8 cellular contexts compared by ENCODE assay signal in genomic region chr3:154121236-154122095, GRCh38. TPM values are rescaled to one million over a fixed set of nuclear protein-coding genes. Genes with fewer than 3 reads are reported as not detected.
A peak's percentile ranks its signal among the peaks of the same experiment; 100 is the strongest.
DNase-seq lines count a peak whose midpoint lies in the region; ATAC-seq and TF ChIP-seq lines count a peak whose summit lies in the region.

Gene ARHGEF26 (plus strand): TSS chr3:154121390. CDS start chr3:154121993, 603 bp downstream.

- peaks cover 5% of the 10 kb centered on the region for H3K4me1 ChIP-seq in mucosa of stomach (ENCODE audit: control insufficient read depth, insufficient read depth, low read length)

- H3K9ac ChIP-seq in mucosa of stomach (ENCODE audit: low read length): peak within 1 kb of the TSS; percentile 70

- H3K36me3 ChIP-seq in mucosa of stomach (ENCODE audit: control insufficient read depth, insufficient read depth, low read length): no peaks in the 10 kb centered on the region

- peaks cover 7% of the 10 kb centered on the region for H3K27me3 ChIP-seq in mucosa of stomach (ENCODE audit: control insufficient read depth, insufficient read depth, low read length)

- H3K4me3 ChIP-seq in mucosa of stomach (ENCODE audit: low read length): peak within 1 kb of the TSS; percentile 61

- ATAC-seq in GM18873 (IDR thresholded peaks at IDR 0.05; ENCODE audit: low FRiP score, unreplicated experiment) (peak; percentile 63), HG03354 (IDR thresholded peaks at IDR 0.05; ENCODE audit: poor library complexity, severe bottlenecking, unreplicated experiment) (peak; percentile 74)

- no peak for TF ChIP-seq POLR2A in erythroblast (IDR thresholded peaks at IDR 0.05; ENCODE audit: low read length)

- DNase-seq in A172 (ENCODE audit: low spot score): peak; percentile 67
- peak; percentile 71 for DNase-seq in NCI-H82 treated with DMSO at 0.1 percent for 48 hours (lab: John Stamatoyannopoulos, UW; ENCODE audit: unreplicated experiment)
- peak; percentile 58 for DNase-seq in activated T-cell treated with anti-CD3 and anti-CD28 coated beads for 24 hours (ENCODE audit: low read depth)
- peak; percentile 75 to 87 for DNase-seq in erythroblast (lab: John Stamatoyannopoulos, UW)
- DNase-seq in stimulated activated CD8-positive, alpha-beta memory T cell treated with anti-CD3 and anti-CD28 coated beads, Interleukin-4, amount 100 ng/mL, for 4 hours (ENCODE audit: low read depth in 2 of 2, low spot score in 1 of 2): peak; percentile 55 to 67

- H3K9me3 ChIP-seq in mucosa of stomach (ENCODE audit: control insufficient read depth, low read length): no peaks in the 10 kb centered on the region

RNA-seq across cellular contexts. Expression of gene ARHGEF26, which starts in this region (rescaled TPM):
- total RNA-seq in A172 (2014; rRNA removed; shearing (Covaris generic)): 7.4 and 7.7 TPM in 2 replicates

Comparison
In these comparisons a context has a peak if more than half of its experiments do, and no peak if none do; other contexts are left out.
1. Peak in every context shown above with its lines: DNase-seq, ATAC-seq and H3K4me3 ChIP-seq.